Comparison of ENCODE assay signal across 1 cellular context in genomic region chr16:68843482-68844210, GRCh38.
TF ChIP-seq lines count a peak whose summit lies in the region.

Gene TANGO6, plus strand, starts transcription at chr16:68843531. Its CDS starts 87 bp downstream, at chr16:68843618.

TF ChIP-seq in HepG2, 621 proteins besides CTCF, POLR2A, EP300 and RAD21 (continued from another document and continues in another):
- no peak for TF ChIP-seq SKIL (CRISPR knock-in tag; IDR thresholded peaks at IDR 0.05; ENCODE audit: borderline replicate concordance)
- peak; percentile 28; the same call in 1 of the 2 replicates for TF ChIP-seq BHLHE40 (IDR thresholded peaks at IDR 0.05; ENCODE audit: low read length)
- no peak for TF ChIP-seq SUZ12 (IDR thresholded peaks at IDR 0.05; ENCODE audit: low read depth, low read length)
- no peak for TF ChIP-seq MYNN (CRISPR knock-in tag; IDR thresholded peaks at IDR 0.05; ENCODE audit: low read depth)
- peak; percentile 85 for TF ChIP-seq SPEN (CRISPR knock-in tag; IDR thresholded peaks at IDR 0.05; ENCODE audit: low read depth)
- TF ChIP-seq AFF4 (CRISPR knock-in tag; IDR thresholded peaks at IDR 0.05), result 0 out of 2 replicates have a peak, but pooled peaks have one; percentile 63
- no peak for TF ChIP-seq FLYWCH1 (CRISPR knock-in tag; IDR thresholded peaks at IDR 0.05)
- TF ChIP-seq ZNF44 (CRISPR knock-in tag; IDR thresholded peaks at IDR 0.05), result no peak
- TF ChIP-seq MLLT10 (CRISPR knock-in tag; IDR thresholded peaks at IDR 0.05), result no peak
- TF ChIP-seq HMG20A (CRISPR knock-in tag; IDR thresholded peaks at IDR 0.05; ENCODE audit: borderline replicate concordance), result no peak
- TF ChIP-seq KDM5B (CRISPR knock-in tag; IDR thresholded peaks at IDR 0.05; ENCODE audit: borderline replicate concordance), result peak; percentile 84; the same call in 1 of the 2 replicates
- no peak for TF ChIP-seq ZNF282 (IDR thresholded peaks at IDR 0.05; ENCODE audit: partially characterized antibody)
- TF ChIP-seq DMAP1 (CRISPR knock-in tag; IDR thresholded peaks at IDR 0.05), result peak; percentile 82; the same call in 1 of the 2 replicates
- no peak for TF ChIP-seq HOXA9 (CRISPR knock-in tag; IDR thresholded peaks at IDR 0.05; ENCODE audit: borderline replicate concordance)
- TF ChIP-seq TIGD3 (CRISPR knock-in tag; IDR thresholded peaks at IDR 0.05; ENCODE audit: borderline replicate concordance), result peak; percentile 12; the same call in 1 of the 2 replicates
- TF ChIP-seq NR1H2 (CRISPR knock-in tag; IDR thresholded peaks at IDR 0.05; ENCODE audit: borderline replicate concordance, low read depth), result no peak
- peak; percentile 80 for TF ChIP-seq ZNF574 (CRISPR knock-in tag; IDR thresholded peaks at IDR 0.05)
- TF ChIP-seq THAP8 (CRISPR knock-in tag; IDR thresholded peaks at IDR 0.05; ENCODE audit: borderline replicate concordance), result no peak; the same call in 1 of the 2 replicates
- TF ChIP-seq ZNF180 (CRISPR knock-in tag; IDR thresholded peaks at IDR 0.05; ENCODE audit: borderline replicate concordance, low read depth), result no peak
- TF ChIP-seq ZNF879 (CRISPR knock-in tag; IDR thresholded peaks at IDR 0.05), result no peak
- peak; percentile 82; the same call in 1 of the 2 replicates for TF ChIP-seq ZBTB3 (CRISPR knock-in tag; IDR thresholded peaks at IDR 0.05; ENCODE audit: borderline replicate concordance, low read depth)
- TF ChIP-seq ZNF598 (CRISPR knock-in tag; IDR thresholded peaks at IDR 0.05; ENCODE audit: borderline replicate concordance), result 0 out of 2 replicates have a peak, but pooled peaks have one; percentile 26
- TF ChIP-seq PAXIP1 (CRISPR knock-in tag; conservative IDR thresholded peaks at IDR 0.05), result peak; percentile 66
- TF ChIP-seq ZNF280B (CRISPR knock-in tag; IDR thresholded peaks at IDR 0.05; ENCODE audit: borderline replicate concordance), result no peak
- TF ChIP-seq HNF1B (CRISPR knock-in tag; IDR thresholded peaks at IDR 0.05), result peak; percentile 26; the same call in 1 of the 2 replicates
- TF ChIP-seq KDM1A (CRISPR knock-in tag; IDR thresholded peaks at IDR 0.05), result no peak
- peak; percentile 85 for TF ChIP-seq HNRNPLL (IDR thresholded peaks at IDR 0.05; ENCODE audit: low read depth, low read length, poor library complexity, severe bottlenecking)
- TF ChIP-seq ZBTB34 (CRISPR knock-in tag; IDR thresholded peaks at IDR 0.05), result no peak
- peak; percentile 90 for TF ChIP-seq ZSCAN20 (CRISPR knock-in tag; IDR thresholded peaks at IDR 0.05; ENCODE audit: borderline replicate concordance)
- peak; percentile 81; the same call in 1 of the 2 replicates for TF ChIP-seq KDM4B (CRISPR knock-in tag; IDR thresholded peaks at IDR 0.05)
- no peak for TF ChIP-seq PAX8 (CRISPR knock-in tag; IDR thresholded peaks at IDR 0.05; ENCODE audit: borderline replicate concordance)
- no peak for TF ChIP-seq MZF1 (CRISPR knock-in tag; IDR thresholded peaks at IDR 0.05; ENCODE audit: borderline replicate concordance)
- TF ChIP-seq ARID2 (CRISPR knock-in tag; IDR thresholded peaks at IDR 0.05; ENCODE audit: borderline replicate concordance), result no peak; the same call in 1 of the 2 replicates
- TF ChIP-seq CHD2 (IDR thresholded peaks at IDR 0.05; ENCODE audit: low read depth, low read length), result 0 out of 2 replicates have a peak, but pooled peaks have one; percentile 28
- TF ChIP-seq IRX3 (CRISPR knock-in tag; IDR thresholded peaks at IDR 0.05; ENCODE audit: borderline replicate concordance, low read depth), result no peak
- TF ChIP-seq ZNF331 (CRISPR knock-in tag; IDR thresholded peaks at IDR 0.05), result peak; percentile 82
- TF ChIP-seq MAX (IDR thresholded peaks at IDR 0.05), result peak; percentile 76
- TF ChIP-seq RFX1 (IDR thresholded peaks at IDR 0.05), result no peak
